Comparison of ENCODE assay signal across 1 cellular context in the genomic region with DNA sequence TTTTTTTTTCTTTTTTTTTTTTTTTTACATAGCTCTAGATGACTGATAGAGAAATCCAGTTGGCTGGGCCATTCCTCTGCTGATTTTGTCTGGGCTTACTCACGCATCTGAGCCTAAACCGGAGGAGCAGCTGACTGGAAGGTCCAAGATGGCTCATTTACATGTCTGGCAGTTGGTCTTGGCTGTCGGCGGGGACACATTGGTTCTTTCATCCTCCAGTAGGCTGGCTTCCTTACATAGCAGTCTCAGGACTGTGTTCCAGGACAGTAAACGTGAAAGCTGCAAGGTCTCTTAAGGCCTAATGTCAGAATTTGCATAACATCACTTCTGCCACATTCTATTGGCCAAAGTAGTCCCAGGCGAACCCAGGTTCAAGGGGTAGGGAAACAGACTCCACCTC.
TF ChIP-seq lines count a peak whose summit lies in the region.

No MANE protein-coding gene starts in this region.

TF ChIP-seq in K562, 482 proteins besides CTCF, POLR2A, EP300 and RAD21:
- TF ChIP-seq ZNF561 (CRISPR knock-in tag; conservative IDR thresholded peaks at IDR 0.05) (no peak), CREB1 (IDR thresholded peaks at IDR 0.05) (no peak), CREB1 (CRISPR knock-in tag; IDR thresholded peaks at IDR 0.05) (no peak), ZNF507 (tag; conservative IDR thresholded peaks at IDR 0.05) (no peak), NR2F6 (CRISPR knock-in tag; IDR thresholded peaks at IDR 0.05) (no peak), POU5F1 (IDR thresholded peaks at IDR 0.05; ENCODE audit: borderline replicate concordance, low read depth, low read length, partially characterized antibody) (no peak), NFRKB (IDR thresholded peaks at IDR 0.05; ENCODE audit: low read depth) (no peak)
